16 cellular contexts compared by ENCODE assay signal in the genomic region with DNA sequence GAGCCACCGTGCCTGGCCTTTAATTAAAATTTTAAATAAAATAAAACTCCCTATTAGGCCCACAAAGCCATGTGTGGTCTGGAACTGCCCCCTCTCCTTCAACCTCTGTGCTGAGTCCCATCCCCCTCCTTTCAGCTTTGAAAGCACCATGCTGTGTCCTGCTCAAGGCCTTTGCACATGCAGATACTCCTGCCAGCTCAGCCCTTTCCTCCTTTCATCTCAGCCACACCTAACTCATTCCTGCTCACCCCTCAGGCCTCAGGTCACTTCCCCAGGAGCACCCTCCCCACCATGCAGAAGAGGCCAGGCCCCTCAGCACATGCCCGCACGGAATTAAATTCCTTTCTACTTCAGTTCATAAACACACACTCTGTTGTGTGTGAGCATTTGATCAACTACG. TPM values are rescaled to one million over a fixed set of nuclear protein-coding genes. Genes with fewer than 3 reads are reported as not detected.
DNase-seq lines count a peak whose midpoint lies in the region; ATAC-seq, FAIRE-seq and TF ChIP-seq lines count a peak whose summit lies in the region.
"Had no signal": no experiment of that assay in that cellular context is flagged by ENCODE, and none has a peak within 500 bp of the region (broad histone marks: within the 10 kb centered on the region; RNA-seq: fewer than 3 reads in every experiment).

No MANE protein-coding gene starts in this region.

- no peak for TF ChIP-seq POLR2A in HepG2 (IDR thresholded peaks at IDR 0.05; ENCODE audit: insufficient read depth in 1 of 2, low read depth in 2 of 2, low read length in 2 of 2)
- no peak for TF ChIP-seq POLR2A in right lobe of liver (IDR thresholded peaks at IDR 0.05)

- POLR2A ChIA-PET in HepG2 (lab: Yijun Ruan, JAX), result interaction anchor here (1.7 to 3.2 kb wide), 10 partner anchors 8 to 620 kb away, joined by 5 to 39 read pairs (median 18); a partner anchor contains a TSS

- 86% methylated on average over 4 of the region's 4 CpGs for WGBS in HepG2 (ENCODE audit: low lambda C conversion rate)
- WGBS in right lobe of liver (ENCODE audit: insufficient coverage, low coverage, low lambda C conversion rate, missing lambda C conversion rate), result 93% methylated on average over 4 of the region's 4 CpGs

- H3K4me3 ChIP-seq in HepG2 (replicated peaks in 1 of 3; ENCODE audit: insufficient read depth in 1 of 3, low read depth in 2 of 3, low read length in 3 of 3), result no peak overlapping the region
- no peak overlapping the region for H3K4me3 ChIP-seq in right lobe of liver
- H3K4me3 ChIP-seq in kidney (ENCODE audit: low read length in 2 of 2), result no peak overlapping the region
- H3K4me3 ChIP-seq: GM12878, left lung, pancreas had no signal

- TF ChIP-seq EP300 in HepG2 (IDR thresholded peaks at IDR 0.05; ENCODE audit: low read depth in 2 of 2, low read length in 2 of 2) (no peak), HepG2 (CRISPR knock-in tag; IDR thresholded peaks at IDR 0.05; ENCODE audit: borderline replicate concordance) (no peak)

- intact Hi-C loops in HepG2 (cut with micrococcal nuclease; ENCODE audit: unreplicated experiment), result no loop called here
- intact Hi-C loops in right lobe of liver (cut with DNase I), result no loop called here
- intact Hi-C loops in kidney (cut with DNase I), result no loop called here
- intact Hi-C loops in cardiac septum (cut with DNase I), result no loop called here

- H3K36me3 ChIP-seq in HepG2 (replicated peaks in 1 of 2; ENCODE audit: control insufficient read depth in 1 of 2, insufficient read depth in 2 of 2, low read length in 2 of 2), result 0 out of 5 replicates have a peak, but pooled peaks cover 0 to under 1% of the 10 kb centered on the region in 2 experiments
- H3K36me3 ChIP-seq in right lobe of liver, result no peaks in the 10 kb centered on the region
- no peaks in the 10 kb centered on the region for H3K36me3 ChIP-seq in kidney (ENCODE audit: control insufficient read depth in 1 of 2, insufficient read depth in 2 of 2, low read length in 2 of 2)
- H3K36me3 ChIP-seq: pancreas, WERI-Rb-1 had no signal

- peak overlapping the region; percentile 65 for H3K27ac Mint-ChIP-seq in activated naive CD8-positive, alpha-beta T cell
- H3K27ac Mint-ChIP-seq in type B pancreatic cell, result peak overlapping the region; percentile 79

- H3K27ac ChIP-seq in HepG2 (ENCODE audit: extremely low read length, insufficient read depth, low read length) (no peak overlapping the region), right lobe of liver (no peak overlapping the region), kidney (ENCODE audit: low read depth in 2 of 2, low read length in 2 of 2) (no peak overlapping the region)
- H3K27ac ChIP-seq: WERI-Rb-1 had no signal

- no peak for TF ChIP-seq RAD21 in HepG2 (CRISPR knock-in tag; IDR thresholded peaks at IDR 0.05)

- no peak overlapping the region for H3K9ac ChIP-seq in HepG2 (ENCODE audit: insufficient read depth, low read depth, low read length)
- no peak overlapping the region for H3K9ac ChIP-seq in kidney (ENCODE audit: low read length in 2 of 2)

- no peaks in the 10 kb centered on the region for H3K9me3 ChIP-seq in HepG2 (ENCODE audit: low read length)
- H3K9me3 ChIP-seq in right lobe of liver, result no peaks in the 10 kb centered on the region
- no peaks in the 10 kb centered on the region for H3K9me3 ChIP-seq in kidney (ENCODE audit: control insufficient read depth in 1 of 2, low read length in 2 of 2)
- H3K9me3 ChIP-seq: left lung, pancreas had no signal

- peaks cover 58% of the 10 kb centered on the region for H3K4me1 ChIP-seq in HepG2 (ENCODE audit: insufficient read depth, low read length)
- peaks cover 0 to 33% (median 16%) of the 10 kb centered on the region in 4 donors for H3K4me1 ChIP-seq in right lobe of liver
- peaks cover 0 to 12% of the 10 kb centered on the region in 2 donors for H3K4me1 ChIP-seq in kidney (ENCODE audit: control insufficient read depth in 1 of 2, insufficient read depth in 1 of 2, low read depth in 1 of 2, low read length in 2 of 2)

- peak; percentile 32 for DNase-seq in HepG2 (ENCODE audit: low spot score)
- DNase-seq in right lobe of liver, result no peak
- DNase-seq in kidney, result peak; percentile 43
- no peak for DNase-seq in type B pancreatic cell (ENCODE audit: extremely low spot score, unreplicated experiment)
- no peak for DNase-seq in cardiac septum (ENCODE audit: low spot score)
- DNase-seq in globus pallidus (ENCODE audit: low spot score), result no peak
- DNase-seq: activated gamma-delta T cell, DND-41, left lung, NCI-H748 treated with DMSO at 0.1 percent for 48 hours, WERI-Rb-1 had no signal

- H3K4me2 ChIP-seq in HepG2 (ENCODE audit: low read depth, low read length), result no peak overlapping the region

- no peaks in the 10 kb centered on the region for H4K20me1 ChIP-seq in HepG2 (ENCODE audit: insufficient read depth, low read length)

- H3K36me3 Mint-ChIP-seq in activated naive CD8-positive, alpha-beta T cell, result no peaks in the 10 kb centered on the region
- peaks cover 4% of the 10 kb centered on the region for H3K36me3 Mint-ChIP-seq in type B pancreatic cell

- no peaks in the 10 kb centered on the region for H3K27me3 Mint-ChIP-seq in activated naive CD8-positive, alpha-beta T cell
- no peaks in the 10 kb centered on the region for H3K27me3 Mint-ChIP-seq in type B pancreatic cell

- FAIRE-seq in HepG2 (lab: Jason Lieb, UNC), result no peak
- FAIRE-seq in kidney (lab: Jason Lieb, UNC), result no peak
- FAIRE-seq: GM12878, pancreas had no signal

- BruUV-seq in HepG2 (replicated peaks; lab: Mats Ljungman, UMichigan), result no TSS peak

- in situ Hi-C loops in HepG2 (cut with HindIII; ENCODE audit: extremely low pct_ligation_motif_present, low pct_unique_long_range_greater_than_20kb), result no loop called here

- peaks cover 4% of the 10 kb centered on the region for H3K79me2 ChIP-seq in HepG2 (ENCODE audit: insufficient read depth, low read length)

- CTCF ChIA-PET in HepG2 (lab: Yijun Ruan, JAX; ENCODE audit: low intra/inter-chr PET ratio, low total read pairs), result no interaction called here

- H3K9me3 Mint-ChIP-seq in activated naive CD8-positive, alpha-beta T cell (ENCODE audit: low read depth), result no peaks in the 10 kb centered on the region
- no peaks in the 10 kb centered on the region for H3K9me3 Mint-ChIP-seq in type B pancreatic cell

- H3K4me1 Mint-ChIP-seq in activated naive CD8-positive, alpha-beta T cell (ENCODE audit: low read depth), result peaks cover 62% of the 10 kb centered on the region
- H3K4me1 Mint-ChIP-seq in type B pancreatic cell (ENCODE audit: unreplicated experiment), result peaks cover 22% of the 10 kb centered on the region

- TF ChIP-seq CTCF in HepG2 (CRISPR knock-in tag; IDR thresholded peaks at IDR 0.05) (no peak), right lobe of liver (IDR thresholded peaks at IDR 0.05) (no peak), kidney (IDR thresholded peaks at IDR 0.05; ENCODE audit: borderline replicate concordance, extremely low read depth, insufficient read depth) (no peak), type B pancreatic cell (conservative IDR thresholded peaks at IDR 0.05) (no peak)

- ATAC-seq in HepG2 (no peak), right lobe of liver (no peak), HG02981 (IDR thresholded peaks at IDR 0.05; ENCODE audit: unreplicated experiment) (no peak)
- ATAC-seq: GM12878, left lung, pancreas, Right ventricle myocardium inferior had no signal

- no peak overlapping the region for H3K4me3 Mint-ChIP-seq in activated naive CD8-positive, alpha-beta T cell
- peak overlapping the region; percentile 40 for H3K4me3 Mint-ChIP-seq in type B pancreatic cell

- H2AFZ ChIP-seq in HepG2 (ENCODE audit: low read length), result no peak overlapping the region

- no peaks in the 10 kb centered on the region; a peak in 1 of 5 replicates for H3K27me3 ChIP-seq in HepG2 (ENCODE audit: control insufficient read depth in 1 of 2, insufficient read depth in 2 of 2, low read length in 2 of 2)
- no peaks in the 10 kb centered on the region for H3K27me3 ChIP-seq in right lobe of liver
- H3K27me3 ChIP-seq: left lung, pancreas had no signal

RNA-seq across cellular contexts. Expression of a gene that starts 28.1 kb away (rescaled TPM):
- 11.4 and 12.5 TPM in 2 replicates for total RNA-seq in HepG2 (2016; rRNA removed; fragmentation: Illumina TruSeq; extraction: Trizol)
- total RNA-seq in HepG2 (2016; cell fraction: cytosol; rRNA removed; fragmentation: Illumina TruSeq; extraction: Trizol; ENCODE audit: low read depth), result 2.6 and 2.7 TPM in 2 replicates
- 9.5 and 10.4 TPM in 2 replicates for total RNA-seq in HepG2 (2016; cell fraction: insoluble cytoplasmic fraction; rRNA removed; fragmentation: Illumina TruSeq; extraction: Trizol)
- total RNA-seq in HepG2 (2016; cell fraction: membrane; rRNA removed; fragmentation: Illumina TruSeq; extraction: Trizol), result 2.4 and 3.4 TPM in 2 replicates
- 7.4 and 11.0 TPM in 2 replicates for total RNA-seq in HepG2 (2016; cell fraction: nucleus; rRNA removed; fragmentation: Illumina TruSeq; extraction: Trizol)
- 5.1 and 5.3 TPM in 2 replicates for polyA plus RNA-seq in HepG2 (2011; rRNA removed)
- 3.7 and 4.7 TPM in 2 replicates for polyA plus RNA-seq in HepG2 (2011; cell fraction: cytosol; rRNA removed)
- 12.6 and 13.3 TPM in 2 replicates for polyA plus RNA-seq in HepG2 (2011; cell fraction: nucleus; rRNA removed)
- 3.2 and 4.1 TPM in 2 replicates for polyA plus RNA-seq in HepG2 (2012)
- 0.97 and 1.0 TPM in 2 replicates for polyA plus RNA-seq in HepG2 (2016; cell fraction: cytosol; fragmentation: Illumina TruSeq; extraction: Trizol; ENCODE audit: low read depth)
- polyA plus RNA-seq in HepG2 (2016; cell fraction: insoluble cytoplasmic fraction; fragmentation: Illumina TruSeq; extraction: Trizol; ENCODE audit: low read depth), result 7.8 and 11.5 TPM in 2 replicates
- 1.2 and 1.5 TPM in 2 replicates for polyA plus RNA-seq in HepG2 (2016; cell fraction: membrane; fragmentation: Illumina TruSeq; extraction: Trizol; ENCODE audit: low read depth)
- 14.7 and 21.6 TPM in 2 replicates for polyA plus RNA-seq in HepG2 (2016; cell fraction: nucleus; fragmentation: Illumina TruSeq; extraction: Trizol; ENCODE audit: insufficient read depth, low read depth)
- polyA minus RNA-seq in HepG2 (2011; rRNA and poly(A)+ RNA removed; ENCODE audit: low replicate concordance), result 11.5 and 35.8 TPM in 2 replicates
- polyA minus RNA-seq in HepG2 (2011; cell fraction: cytosol; rRNA and poly(A)+ RNA removed), result 2.1 and 3.8 TPM in 2 replicates
- polyA minus RNA-seq in HepG2 (2011; cell fraction: nucleus; rRNA and poly(A)+ RNA removed), result 5.2 and 9.8 TPM in 2 replicates
- total RNA-seq in right lobe of liver, result 1 to 10 TPM; 2.4 to 4.5 (median 3.2) TPM
- total RNA-seq in kidney, result 6.7 TPM
- 5.4 TPM for polyA plus RNA-seq in kidney (ENCODE audit: insufficient read depth, low read depth, low replicate concordance)
- 9.3 and 16.0 TPM in 2 replicates for total RNA-seq in type B pancreatic cell (ENCODE audit: low replicate concordance)
- 4.1 TPM for total RNA-seq in cardiac septum

RNA-seq across cellular contexts. Expression of a gene that starts 29.4 kb away (rescaled TPM):
- 74.3 and 91.4 TPM in 2 replicates for total RNA-seq in HepG2 (2016; rRNA removed; fragmentation: Illumina TruSeq; extraction: Trizol)
- total RNA-seq in HepG2 (2016; cell fraction: cytosol; rRNA removed; fragmentation: Illumina TruSeq; extraction: Trizol; ENCODE audit: low read depth), result 90.2 and 104 TPM in 2 replicates
- total RNA-seq in HepG2 (2016; cell fraction: insoluble cytoplasmic fraction; rRNA removed; fragmentation: Illumina TruSeq; extraction: Trizol), result 67.1 and 95.9 TPM in 2 replicates
- 162 and 190 TPM in 2 replicates for total RNA-seq in HepG2 (2016; cell fraction: membrane; rRNA removed; fragmentation: Illumina TruSeq; extraction: Trizol)
- total RNA-seq in HepG2 (2016; cell fraction: nucleus; rRNA removed; fragmentation: Illumina TruSeq; extraction: Trizol), result 45.3 and 51.5 TPM in 2 replicates
- polyA plus RNA-seq in HepG2 (2011; rRNA removed), result 75.8 and 83.0 TPM in 2 replicates
- 82.9 and 103 TPM in 2 replicates for polyA plus RNA-seq in HepG2 (2011; cell fraction: cytosol; rRNA removed)
- polyA plus RNA-seq in HepG2 (2011; cell fraction: nucleus; rRNA removed), result 54.8 and 59.4 TPM in 2 replicates
- polyA plus RNA-seq in HepG2 (2012), result 68.4 and 68.8 TPM in 2 replicates
- 116 and 135 TPM in 2 replicates for polyA plus RNA-seq in HepG2 (2016; cell fraction: cytosol; fragmentation: Illumina TruSeq; extraction: Trizol; ENCODE audit: low read depth)
- 71.7 and 96.4 TPM in 2 replicates for polyA plus RNA-seq in HepG2 (2016; cell fraction: insoluble cytoplasmic fraction; fragmentation: Illumina TruSeq; extraction: Trizol; ENCODE audit: low read depth)
- polyA plus RNA-seq in HepG2 (2016; cell fraction: membrane; fragmentation: Illumina TruSeq; extraction: Trizol; ENCODE audit: low read depth), result 203 and 209 TPM in 2 replicates
- 89.8 and 103 TPM in 2 replicates for polyA plus RNA-seq in HepG2 (2016; cell fraction: nucleus; fragmentation: Illumina TruSeq; extraction: Trizol; ENCODE audit: insufficient read depth, low read depth)
- polyA minus RNA-seq in HepG2 (2011; rRNA and poly(A)+ RNA removed; ENCODE audit: low replicate concordance), result 147 and 175 TPM in 2 replicates
- polyA minus RNA-seq in HepG2 (2011; cell fraction: cytosol; rRNA and poly(A)+ RNA removed), result 34.9 and 49.9 TPM in 2 replicates
- polyA minus RNA-seq in HepG2 (2011; cell fraction: nucleus; rRNA and poly(A)+ RNA removed), result 11.2 and 15.8 TPM in 2 replicates
- 100 to 1,000 TPM in 4 of 6 experiments, 10 to 100 TPM in 2; 76.3 to 118 (median 101) TPM for total RNA-seq in right lobe of liver
- total RNA-seq in kidney, result 214 TPM
- 157 TPM for polyA plus RNA-seq in kidney (ENCODE audit: insufficient read depth, low read depth, low replicate concordance)
- total RNA-seq in type B pancreatic cell (ENCODE audit: low replicate concordance), result 162 and 193 TPM in 2 replicates
- total RNA-seq in cardiac septum, result 47.8 TPM

RNA-seq across cellular contexts. Expression of a gene that starts 34.6 kb away (rescaled TPM):
- 486 and 510 TPM in 2 replicates for total RNA-seq in HepG2 (2016; rRNA removed; fragmentation: Illumina TruSeq; extraction: Trizol)
- total RNA-seq in HepG2 (2016; cell fraction: cytosol; rRNA removed; fragmentation: Illumina TruSeq; extraction: Trizol; ENCODE audit: low read depth), result 913 and 1,296 TPM in 2 replicates
- total RNA-seq in HepG2 (2016; cell fraction: insoluble cytoplasmic fraction; rRNA removed; fragmentation: Illumina TruSeq; extraction: Trizol), result 511 and 522 TPM in 2 replicates
- 763 and 886 TPM in 2 replicates for total RNA-seq in HepG2 (2016; cell fraction: membrane; rRNA removed; fragmentation: Illumina TruSeq; extraction: Trizol)
- total RNA-seq in HepG2 (2016; cell fraction: nucleus; rRNA removed; fragmentation: Illumina TruSeq; extraction: Trizol), result 177 and 187 TPM in 2 replicates
- polyA plus RNA-seq in HepG2 (2011; rRNA removed), result 80.9 and 100 TPM in 2 replicates
- polyA plus RNA-seq in HepG2 (2011; cell fraction: cytosol; rRNA removed), result 69.9 and 96.6 TPM in 2 replicates
- polyA plus RNA-seq in HepG2 (2011; cell fraction: nucleus; rRNA removed), result 23.2 and 42.0 TPM in 2 replicates
- 194 and 244 TPM in 2 replicates for polyA plus RNA-seq in HepG2 (2012)
- 1,200 and 1,620 TPM in 2 replicates for polyA plus RNA-seq in HepG2 (2016; cell fraction: cytosol; fragmentation: Illumina TruSeq; extraction: Trizol; ENCODE audit: low read depth)
- 517 and 532 TPM in 2 replicates for polyA plus RNA-seq in HepG2 (2016; cell fraction: insoluble cytoplasmic fraction; fragmentation: Illumina TruSeq; extraction: Trizol; ENCODE audit: low read depth)
- 742 and 956 TPM in 2 replicates for polyA plus RNA-seq in HepG2 (2016; cell fraction: membrane; fragmentation: Illumina TruSeq; extraction: Trizol; ENCODE audit: low read depth)
- polyA plus RNA-seq in HepG2 (2016; cell fraction: nucleus; fragmentation: Illumina TruSeq; extraction: Trizol; ENCODE audit: insufficient read depth, low read depth), result 336 and 389 TPM in 2 replicates
- 4.4 and 15.7 TPM in 2 replicates for polyA minus RNA-seq in HepG2 (2011; rRNA and poly(A)+ RNA removed; ENCODE audit: low replicate concordance)
- polyA minus RNA-seq in HepG2 (2011; cell fraction: cytosol; rRNA and poly(A)+ RNA removed), result 18.7 and 23.2 TPM in 2 replicates
- polyA minus RNA-seq in HepG2 (2011; cell fraction: nucleus; rRNA and poly(A)+ RNA removed), result 18.4 and 25.9 TPM in 2 replicates
- total RNA-seq in right lobe of liver, result 100 to 1,000 TPM in 2 of 6 experiments, 10 to 100 TPM in 4; 64.8 to 182 (median 80.1) TPM
- 195 TPM for total RNA-seq in kidney
- 631 TPM for polyA plus RNA-seq in kidney (ENCODE audit: insufficient read depth, low read depth, low replicate concordance)
- total RNA-seq in type B pancreatic cell (ENCODE audit: low replicate concordance), result 268 and 281 TPM in 2 replicates
- 192 TPM for total RNA-seq in cardiac septum

RNA-seq across cellular contexts. Expression of a gene that starts 34.7 kb away (rescaled TPM):
- 29.4 and 38.3 TPM in 2 replicates for total RNA-seq in HepG2 (2016; rRNA removed; fragmentation: Illumina TruSeq; extraction: Trizol)
- 7.6 and 8.2 TPM in 2 replicates for total RNA-seq in HepG2 (2016; cell fraction: cytosol; rRNA removed; fragmentation: Illumina TruSeq; extraction: Trizol; ENCODE audit: low read depth)
- total RNA-seq in HepG2 (2016; cell fraction: insoluble cytoplasmic fraction; rRNA removed; fragmentation: Illumina TruSeq; extraction: Trizol), result 33.5 and 38.7 TPM in 2 replicates
- 12.2 and 12.5 TPM in 2 replicates for total RNA-seq in HepG2 (2016; cell fraction: membrane; rRNA removed; fragmentation: Illumina TruSeq; extraction: Trizol)
- total RNA-seq in HepG2 (2016; cell fraction: nucleus; rRNA removed; fragmentation: Illumina TruSeq; extraction: Trizol), result 12.4 and 13.6 TPM in 2 replicates
- 15.5 and 18.1 TPM in 2 replicates for polyA plus RNA-seq in HepG2 (2011; rRNA removed)
- 16.8 and 19.2 TPM in 2 replicates for polyA plus RNA-seq in HepG2 (2011; cell fraction: cytosol; rRNA removed)
- polyA plus RNA-seq in HepG2 (2011; cell fraction: nucleus; rRNA removed), result 6.5 and 8.5 TPM in 2 replicates
- polyA plus RNA-seq in HepG2 (2012), result 8.4 and 9.8 TPM in 2 replicates
- 3.9 and 4.9 TPM in 2 replicates for polyA plus RNA-seq in HepG2 (2016; cell fraction: cytosol; fragmentation: Illumina TruSeq; extraction: Trizol; ENCODE audit: low read depth)
- 29.3 and 29.9 TPM in 2 replicates for polyA plus RNA-seq in HepG2 (2016; cell fraction: insoluble cytoplasmic fraction; fragmentation: Illumina TruSeq; extraction: Trizol; ENCODE audit: low read depth)
- polyA plus RNA-seq in HepG2 (2016; cell fraction: membrane; fragmentation: Illumina TruSeq; extraction: Trizol; ENCODE audit: low read depth), result 8.0 TPM in 2 replicates
- 16.3 and 19.0 TPM in 2 replicates for polyA plus RNA-seq in HepG2 (2016; cell fraction: nucleus; fragmentation: Illumina TruSeq; extraction: Trizol; ENCODE audit: insufficient read depth, low read depth)
- 11.3 and 25.4 TPM in 2 replicates for polyA minus RNA-seq in HepG2 (2011; rRNA and poly(A)+ RNA removed; ENCODE audit: low replicate concordance)
- 4.5 and 4.7 TPM in 2 replicates for polyA minus RNA-seq in HepG2 (2011; cell fraction: cytosol; rRNA and poly(A)+ RNA removed)
- polyA minus RNA-seq in HepG2 (2011; cell fraction: nucleus; rRNA and poly(A)+ RNA removed), result 3.0 and 3.3 TPM in 2 replicates
- total RNA-seq in right lobe of liver, result 10 to 100 TPM in 2 of 6 experiments, 1 to 10 TPM in 4; 5.9 to 16.0 (median 8.1) TPM
- total RNA-seq in kidney, result 13.8 TPM
- 32.8 TPM for polyA plus RNA-seq in kidney (ENCODE audit: insufficient read depth, low read depth, low replicate concordance)
- 15.0 and 25.7 TPM in 2 replicates for total RNA-seq in type B pancreatic cell (ENCODE audit: low replicate concordance)
- 8.9 TPM for total RNA-seq in cardiac septum

RNA-seq across cellular contexts. Expression of a gene that starts 44.7 kb away (rescaled TPM):
- total RNA-seq in HepG2 (2016; rRNA removed; fragmentation: Illumina TruSeq; extraction: Trizol), result 25.4 and 86.0 TPM in 2 replicates
- total RNA-seq in HepG2 (2016; cell fraction: cytosol; rRNA removed; fragmentation: Illumina TruSeq; extraction: Trizol; ENCODE audit: low read depth), result 33.1 and 33.9 TPM in 2 replicates
- 23.9 and 92.3 TPM in 2 replicates for total RNA-seq in HepG2 (2016; cell fraction: insoluble cytoplasmic fraction; rRNA removed; fragmentation: Illumina TruSeq; extraction: Trizol)
- total RNA-seq in HepG2 (2016; cell fraction: membrane; rRNA removed; fragmentation: Illumina TruSeq; extraction: Trizol), result 30.7 and 31.8 TPM in 2 replicates
- total RNA-seq in HepG2 (2016; cell fraction: nucleus; rRNA removed; fragmentation: Illumina TruSeq; extraction: Trizol), result 140 and 158 TPM in 2 replicates
- polyA plus RNA-seq in HepG2 (2011; rRNA removed), result 143 and 179 TPM in 2 replicates
- polyA plus RNA-seq in HepG2 (2011; cell fraction: cytosol; rRNA removed), result 71.5 and 83.2 TPM in 2 replicates
- polyA plus RNA-seq in HepG2 (2011; cell fraction: nucleus; rRNA removed), result 1,144 and 1,345 TPM in 2 replicates
- 140 and 149 TPM in 2 replicates for polyA plus RNA-seq in HepG2 (2012)
- 5.5 and 6.7 TPM in 2 replicates for polyA plus RNA-seq in HepG2 (2016; cell fraction: cytosol; fragmentation: Illumina TruSeq; extraction: Trizol; ENCODE audit: low read depth)
- 23.3 and 26.9 TPM in 2 replicates for polyA plus RNA-seq in HepG2 (2016; cell fraction: insoluble cytoplasmic fraction; fragmentation: Illumina TruSeq; extraction: Trizol; ENCODE audit: low read depth)
- polyA plus RNA-seq in HepG2 (2016; cell fraction: membrane; fragmentation: Illumina TruSeq; extraction: Trizol; ENCODE audit: low read depth), result 12.8 and 12.9 TPM in 2 replicates
- 420 and 470 TPM in 2 replicates for polyA plus RNA-seq in HepG2 (2016; cell fraction: nucleus; fragmentation: Illumina TruSeq; extraction: Trizol; ENCODE audit: insufficient read depth, low read depth)
- polyA minus RNA-seq in HepG2 (2011; rRNA and poly(A)+ RNA removed; ENCODE audit: low replicate concordance), result 83.4 and 325 TPM in 2 replicates
- polyA minus RNA-seq in HepG2 (2011; cell fraction: cytosol; rRNA and poly(A)+ RNA removed), result 54.4 and 79.5 TPM in 2 replicates
- polyA minus RNA-seq in HepG2 (2011; cell fraction: nucleus; rRNA and poly(A)+ RNA removed), result 295 and 329 TPM in 2 replicates
- 100 to 1,000 TPM in 2 of 6 experiments, 10 to 100 TPM in 4; 65.9 to 132 (median 86.5) TPM for total RNA-seq in right lobe of liver
- total RNA-seq in kidney, result 224 TPM
- 101 TPM for polyA plus RNA-seq in kidney (ENCODE audit: insufficient read depth, low read depth, low replicate concordance)
- 212 and 367 TPM in 2 replicates for total RNA-seq in type B pancreatic cell (ENCODE audit: low replicate concordance)
- total RNA-seq in cardiac septum, result 43.4 TPM

Comparison
In these comparisons a context has a peak if more than half of its experiments do, and no peak if none do; other contexts are left out.
1. DNase-seq: peak in HepG2 (single experiment) and kidney (single experiment); none in right lobe of liver (0 of 3), type B pancreatic cell (single experiment), cardiac septum (single experiment) and globus pallidus (single experiment).